ENCODE assay signal across 11 cellular contexts in genomic region chr4:76197001-76197743, GRCh38. TPM values are rescaled to one million over a fixed set of nuclear protein-coding genes. Genes with fewer than 3 reads are reported as not detected.
A peak's percentile ranks its signal among the peaks of the same experiment; 100 is the strongest.
DNase-seq lines count a peak whose midpoint lies in the region; ATAC-seq, FAIRE-seq and TF ChIP-seq lines count a peak whose summit lies in the region.
"Had no signal": no experiment of that assay in that cellular context is flagged by ENCODE, and none has a peak within 500 bp of the region (broad histone marks: within the 10 kb centered on the region; RNA-seq: fewer than 3 reads in every experiment).

No MANE protein-coding gene starts in this region.

- FAIRE-seq in GM12891 (lab: Jason Lieb, UNC) (peak; percentile 20), small intestine (lab: Jason Lieb, UNC) (no peak)

- no peak for DNase-seq in GM12891 (ENCODE audit: insufficient read length, low spot score)
- peak; percentile 65 for DNase-seq in iris pigment epithelial cell (ENCODE audit: low read depth)
- no peak for DNase-seq in small intestine
- DNase-seq in AG08395 (ENCODE audit: low spot score): no peak
- no peak for DNase-seq in NCI-H510A (lab: John Stamatoyannopoulos, UW)
- no peak for DNase-seq in DMS 273 treated with DMSO at 0.1 percent for 48 hours (lab: John Stamatoyannopoulos, UW)
- DNase-seq: activated B cell treated with CpG ODN at 0.5 μM for 24 hours; immature natural killer cell; stimulated activated CD4-positive, alpha-beta T cell treated with anti-CD3 and anti-CD28 coated beads, Interleukin-4, amount 100 ng/mL, for 4 hours had no signal

- peaks cover 4% of the 10 kb centered on the region in 2 donors for H3K36me3 ChIP-seq in small intestine (ENCODE audit: control insufficient read depth in 2 of 2, insufficient read depth in 2 of 2, low read length in 2 of 2)

- H3K4me3 ChIP-seq in small intestine (ENCODE audit: low read depth in 1 of 2, low read length in 2 of 2): no peak overlapping the region

- peaks cover 24 to 41% of the 10 kb centered on the region in 2 donors for H3K4me1 ChIP-seq in small intestine (ENCODE audit: control insufficient read depth in 2 of 2, insufficient read depth in 1 of 2, low read depth in 1 of 2, low read length in 1 of 2)

- peak overlapping the region; percentile 36 for H3K4me3 Mint-ChIP-seq in activated T-helper 17 cell treated with anti-CD3 and anti-CD28 coated beads, Interleukin-2, amount 50 U/mL, for 72 hours
- H3K4me3 Mint-ChIP-seq: activated B cell treated with CpG ODN at 0.5 μM for 24 hours, immature natural killer cell had no signal

- peak overlapping the region; percentile 53 for H3K27ac Mint-ChIP-seq in activated T-helper 17 cell treated with anti-CD3 and anti-CD28 coated beads, Interleukin-2, amount 50 U/mL, for 72 hours

- H3K27me3 ChIP-seq in small intestine (ENCODE audit: control insufficient read depth in 2 of 2, insufficient read depth in 2 of 2, low read length in 2 of 2): no peaks in the 10 kb centered on the region

- H3K4me1 Mint-ChIP-seq in activated T-helper 17 cell treated with anti-CD3 and anti-CD28 coated beads, Interleukin-2, amount 50 U/mL, for 72 hours: peaks cover 16% of the 10 kb centered on the region

- H3K9me3 ChIP-seq in small intestine (ENCODE audit: control insufficient read depth, low read depth): no peaks in the 10 kb centered on the region

- no peak for TF ChIP-seq POLR2A in GM12891 (IDR thresholded peaks at IDR 0.05; ENCODE audit: low read depth, low read length)

- peaks cover 4% of the 10 kb centered on the region for H3K9me3 Mint-ChIP-seq in activated T-helper 17 cell treated with anti-CD3 and anti-CD28 coated beads, Interleukin-2, amount 50 U/mL, for 72 hours

- peak overlapping the region; percentile 4 to 45 for H3K27ac ChIP-seq in small intestine (ENCODE audit: low read depth in 1 of 2, low read length in 1 of 2)

- peaks cover 29% of the 10 kb centered on the region for H3K36me3 Mint-ChIP-seq in activated T-helper 17 cell treated with anti-CD3 and anti-CD28 coated beads, Interleukin-2, amount 50 U/mL, for 72 hours (ENCODE audit: low read depth)

- H3K27me3 Mint-ChIP-seq in activated T-helper 17 cell treated with anti-CD3 and anti-CD28 coated beads, Interleukin-2, amount 50 U/mL, for 72 hours: no peaks in the 10 kb centered on the region
- H3K27me3 Mint-ChIP-seq: activated B cell treated with CpG ODN at 0.5 μM for 24 hours had no signal

- WGBS in small intestine, 3 donors: 71 to 79% (median 76%) methylated on average over 10 of the region's 10 CpGs

- ATAC-seq in activated T-helper 17 cell treated with anti-CD3 and anti-CD28 coated beads, Interleukin-2, amount 50 U/mL, for 72 hours (replicated peaks): no peak
- no peak for ATAC-seq in HG03196 (IDR thresholded peaks at IDR 0.05; ENCODE audit: unreplicated experiment)

TF ChIP-seq in GM12891, 5 proteins besides CTCF, POLR2A, EP300 and RAD21:
- TF ChIP-seq POLR2AphosphoS5 (IDR thresholded peaks at IDR 0.05; ENCODE audit: low read depth, low read length): no peak
- TF ChIP-seq POU2F2 (IDR thresholded peaks at IDR 0.05; ENCODE audit: low read depth, low read length): no peak
- TF ChIP-seq TAF1 (IDR thresholded peaks at IDR 0.05; ENCODE audit: low read depth, low read length): no peak
- TF ChIP-seq SPI1 (IDR thresholded peaks at IDR 0.05; ENCODE audit: low read depth, low read length): no peak
- TF ChIP-seq PAX5 (IDR thresholded peaks at IDR 0.05; ENCODE audit: insufficient read depth, low read length, severe bottlenecking): no peak

RNA-seq across cellular contexts. Expression of gene SCARB2, which starts 16.5 kb away (rescaled TPM):
- 3.7 TPM for polyA plus RNA-seq in GM12891 (2012; ENCODE audit: low read depth, missing spikeins)
- 10 to 100 TPM in 1 of 2 donors, 1 to 10 TPM in 1; 3.0 to 15.9 TPM for total RNA-seq in activated T-helper 17 cell treated with anti-CD3 and anti-CD28 coated beads, Interleukin-2, amount 50 U/mL, for 72 hours
- 10 to 100 TPM; 27.7 to 61.0 (median 34.9) TPM for polyA plus RNA-seq in small intestine

RNA-seq across cellular contexts. Expression of gene NUP54, which starts 49.0 kb away (rescaled TPM):
- 15.8 TPM for polyA plus RNA-seq in GM12891 (2012; ENCODE audit: low read depth, missing spikeins)
- 10 to 100 TPM; 58.1 to 73.7 TPM for total RNA-seq in activated T-helper 17 cell treated with anti-CD3 and anti-CD28 coated beads, Interleukin-2, amount 50 U/mL, for 72 hours
- 10 to 100 TPM; 13.5 to 26.0 (median 19.7) TPM for polyA plus RNA-seq in small intestine

RNA-seq across cellular contexts. Expression of gene FAM47E, which starts 54.3 kb away (rescaled TPM):
- polyA plus RNA-seq in GM12891 (2012; ENCODE audit: low read depth, missing spikeins): not detected
- total RNA-seq in activated T-helper 17 cell treated with anti-CD3 and anti-CD28 coated beads, Interleukin-2, amount 50 U/mL, for 72 hours: not detected
- polyA plus RNA-seq in small intestine: 1 to 10 TPM; 1.8 to 7.6 (median 3.0) TPM
- total RNA-seq: activated B cell treated with CpG ODN at 0.5 μM for 24 hours had no signal
- polyA plus RNA-seq: immature natural killer cell had no signal
